10 cellular contexts compared by ENCODE assay signal in genomic region chr3:178777718-178778411, GRCh38.
DNase-seq lines count a peak whose midpoint lies in the region; ATAC-seq lines count a peak whose summit lies in the region.
"Had no signal": no experiment of that assay in that cellular context is flagged by ENCODE, and none has a peak within 500 bp of the region (broad histone marks: within the 10 kb centered on the region; RNA-seq: fewer than 3 reads in every experiment).

No MANE protein-coding gene starts in this region.

- H3K4me1 Mint-ChIP-seq in stimulated activated effector memory CD8-positive, alpha-beta T cell treated with anti-CD3 and anti-CD28 coated beads, Interleukin-12 subunit alpha, Interleukin-12 subunit beta, amount 100 ng/mL, for 72 hours, result no peaks in the 10 kb centered on the region

- no peaks in the 10 kb centered on the region for H3K9me3 Mint-ChIP-seq in stimulated activated effector memory CD8-positive, alpha-beta T cell treated with anti-CD3 and anti-CD28 coated beads, Interleukin-12 subunit alpha, Interleukin-12 subunit beta, amount 100 ng/mL, for 72 hours

- H3K4me3 Mint-ChIP-seq in stimulated activated effector memory CD8-positive, alpha-beta T cell treated with anti-CD3 and anti-CD28 coated beads, Interleukin-12 subunit alpha, Interleukin-12 subunit beta, amount 100 ng/mL, for 72 hours, result no peak overlapping the region

- ATAC-seq in HG02870 (IDR thresholded peaks at IDR 0.05; ENCODE audit: unreplicated experiment) (peak; percentile 88), GM19455 (IDR thresholded peaks at IDR 0.05; ENCODE audit: unreplicated experiment) (no peak)
- peak; percentile 67 for ATAC-seq in stimulated activated effector memory CD8-positive, alpha-beta T cell treated with anti-CD3 and anti-CD28 coated beads, Interleukin-12 subunit alpha, Interleukin-12 subunit beta, amount 100 ng/mL, for 72 hours

- no peak overlapping the region for H3K27ac Mint-ChIP-seq in stimulated activated effector memory CD8-positive, alpha-beta T cell treated with anti-CD3 and anti-CD28 coated beads, Interleukin-12 subunit alpha, Interleukin-12 subunit beta, amount 100 ng/mL, for 72 hours

- no peaks in the 10 kb centered on the region for H3K36me3 Mint-ChIP-seq in stimulated activated effector memory CD8-positive, alpha-beta T cell treated with anti-CD3 and anti-CD28 coated beads, Interleukin-12 subunit alpha, Interleukin-12 subunit beta, amount 100 ng/mL, for 72 hours

- peak; percentile 3 for DNase-seq in activated CD4-positive, alpha-beta T cell treated with anti-CD3 and anti-CD28 coated beads for 48 hours
- DNase-seq in activated CD4-positive, alpha-beta T cell treated with anti-CD3 and anti-CD28 coated beads, Interleukin-2, amount 50 U/mL, for 4 hours, result no peak
- DNase-seq in RKO (ENCODE audit: low spot score), result peak; percentile 83
- no peak for DNase-seq in stimulated activated effector memory CD8-positive, alpha-beta T cell treated with anti-CD3 and anti-CD28 coated beads, Interleukin-12 subunit alpha, Interleukin-12 subunit beta, amount 100 ng/mL, for 72 hours (ENCODE audit: low spot score in 2 of 2)
- no peak for DNase-seq in foreskin melanocyte
- no peak for DNase-seq in germinal center (ENCODE audit: low spot score)
- DNase-seq: H7, SJCRH30 had no signal

Comparison
In these comparisons a context has a peak if more than half of its experiments do, and no peak if none do; other contexts are left out.
1. DNase-seq: peak in activated CD4-positive, alpha-beta T cell treated with anti-CD3 and anti-CD28 coated beads for 48 hours (single experiment) and RKO (single experiment); none in activated CD4-positive, alpha-beta T cell treated with anti-CD3 and anti-CD28 coated beads, Interleukin-2, amount 50 U/mL, for 4 hours (0 of 2), stimulated activated effector memory CD8-positive, alpha-beta T cell treated with anti-CD3 and anti-CD28 coated beads, Interleukin-12 subunit alpha, Interleukin-12 subunit beta, amount 100 ng/mL, for 72 hours (0 of 2), foreskin melanocyte (single experiment) and germinal center (single experiment).